ENCODE assay signal across 12 cellular contexts in genomic region chr9:94611638-94612068, GRCh38. TPM values are rescaled to one million over a fixed set of nuclear protein-coding genes. Genes with fewer than 3 reads are reported as not detected.
A peak's percentile ranks its signal among the peaks of the same experiment; 100 is the strongest.
DNase-seq lines count a peak whose midpoint lies in the region; ATAC-seq lines count a peak whose summit lies in the region.
"Had no signal": no experiment of that assay in that cellular context is flagged by ENCODE, and none has a peak within 500 bp of the region (broad histone marks: within the 10 kb centered on the region; RNA-seq: fewer than 3 reads in every experiment).

No MANE protein-coding gene starts in this region.

- H3K27me3 Mint-ChIP-seq in activated T-cell treated with anti-CD3 and anti-CD28 coated beads, Interleukin-2, amount 50 U/mL, for 4 hours (ENCODE audit: low read depth) = peaks cover 22% of the 10 kb centered on the region

- H3K36me3 Mint-ChIP-seq in activated T-cell treated with anti-CD3 and anti-CD28 coated beads, Interleukin-2, amount 50 U/mL, for 4 hours (ENCODE audit: insufficient read depth) = no peaks in the 10 kb centered on the region

- H3K9me3 Mint-ChIP-seq in activated T-cell treated with anti-CD3 and anti-CD28 coated beads, Interleukin-2, amount 50 U/mL, for 4 hours = no peaks in the 10 kb centered on the region
- H3K9me3 Mint-ChIP-seq: immature natural killer cell had no signal

- no peak overlapping the region for H3K4me3 Mint-ChIP-seq in activated T-cell treated with anti-CD3 and anti-CD28 coated beads, Interleukin-2, amount 50 U/mL, for 4 hours
- H3K4me3 Mint-ChIP-seq: activated naive CD8-positive, alpha-beta T cell had no signal

- peaks cover 11% of the 10 kb centered on the region for H3K4me1 Mint-ChIP-seq in activated T-cell treated with anti-CD3 and anti-CD28 coated beads, Interleukin-2, amount 50 U/mL, for 4 hours (ENCODE audit: low read depth)

- DNase-seq in stimulated activated naive CD4-positive, alpha-beta T cell treated with Interleukin-2 at 50 U/mL for 16 hours (lab: John Stamatoyannopoulos, UW) = peak; percentile 17
- no peak for DNase-seq in stimulated activated naive CD4-positive, alpha-beta T cell (lab: John Stamatoyannopoulos, UW)
- DNase-seq in activated T-cell treated with anti-CD3 and anti-CD28 coated beads, Interleukin-2, amount 50 U/mL, for 4 hours = peak; percentile 24
- peak; percentile 85 for DNase-seq in stimulated activated CD4-positive, alpha-beta T cell treated with anti-CD3 and anti-CD28 coated beads, Interleukin-15, amount 100 ng/mL, for 24 hours
- DNase-seq in NCI-H2171 (lab: John Stamatoyannopoulos, UW) (no peak), NCI-H128 (lab: John Stamatoyannopoulos, UW; ENCODE audit: unreplicated experiment) (no peak), COLO829 (ENCODE audit: low spot score) (no peak)

- ATAC-seq in activated T-cell treated with anti-CD3 and anti-CD28 coated beads, Interleukin-2, amount 50 U/mL, for 4 hours = peak; percentile 85 to 87
- ATAC-seq in HG02798 (IDR thresholded peaks at IDR 0.05; ENCODE audit: poor library complexity, unreplicated experiment) = no peak

RNA-seq across cellular contexts. Expression of gene FBP2, which starts 18.0 kb away (rescaled TPM):
- not detected for total RNA-seq in activated T-cell treated with anti-CD3 and anti-CD28 coated beads, Interleukin-2, amount 50 U/mL, for 4 hours
- total RNA-seq: MCF 10A, right atrium auricular region had no signal

RNA-seq across cellular contexts. Expression of gene FBP1, which starts 27.7 kb away (rescaled TPM):
- under 1 TPM; 0.47 to 0.51 (median 0.49) TPM for total RNA-seq in activated T-cell treated with anti-CD3 and anti-CD28 coated beads, Interleukin-2, amount 50 U/mL, for 4 hours
- total RNA-seq: MCF 10A had no signal

RNA-seq across cellular contexts. Expression of gene PCAT7, which starts 56.8 kb away (rescaled TPM):
- total RNA-seq in activated T-cell treated with anti-CD3 and anti-CD28 coated beads, Interleukin-2, amount 50 U/mL, for 4 hours = not detected
- total RNA-seq: MCF 10A, right atrium auricular region had no signal

Comparison
In these comparisons a context has a peak if more than half of its experiments do, and no peak if none do; other contexts are left out.
1. DNase-seq: peak in stimulated activated naive CD4-positive, alpha-beta T cell treated with Interleukin-2 at 50 U/mL for 16 hours (single experiment), activated T-cell treated with anti-CD3 and anti-CD28 coated beads, Interleukin-2, amount 50 U/mL, for 4 hours (single experiment) and stimulated activated CD4-positive, alpha-beta T cell treated with anti-CD3 and anti-CD28 coated beads, Interleukin-15, amount 100 ng/mL, for 24 hours (single experiment); none in stimulated activated naive CD4-positive, alpha-beta T cell (0 of 6), NCI-H2171 (single experiment), NCI-H128 (single experiment) and COLO829 (single experiment).